In genomic region chr7:2198206-2198605, GRCh38 we compare ENCODE assay signal across 15 cellular contexts. TPM values are rescaled to one million over a fixed set of nuclear protein-coding genes. Genes with fewer than 3 reads are reported as not detected.
A peak's percentile ranks its signal among the peaks of the same experiment; 100 is the strongest.
DNase-seq lines count a peak whose midpoint lies in the region; ATAC-seq and TF ChIP-seq lines count a peak whose summit lies in the region.
"Had no signal": no experiment of that assay in that cellular context is flagged by ENCODE, and none has a peak within 500 bp of the region (broad histone marks: within the 10 kb centered on the region; RNA-seq: fewer than 3 reads in every experiment).

No MANE protein-coding gene starts in this region.

- no peaks in the 10 kb centered on the region for H3K4me1 ChIP-seq in lower lobe of right lung
- H3K4me1 ChIP-seq: adrenal gland, SJSA1 had no signal

- ATAC-seq in lower lobe of right lung (peak; percentile 86 to 91), HG03175 (IDR thresholded peaks at IDR 0.05; ENCODE audit: unreplicated experiment) (no peak), GM21619 (IDR thresholded peaks at IDR 0.05; ENCODE audit: unreplicated experiment) (no peak)
- ATAC-seq: gastrocnemius medialis, HCT116 had no signal

- no peak overlapping the region for H3K4me3 ChIP-seq in lower lobe of right lung
- H3K4me3 ChIP-seq: adrenal gland, gastrocnemius medialis, SJSA1 had no signal

- peak; percentile 94 for DNase-seq in DMS153 treated with DMSO at 0.1 percent for 48 hours (lab: John Stamatoyannopoulos, UW; ENCODE audit: unreplicated experiment)
- DNase-seq in NCI-H1105 (lab: John Stamatoyannopoulos, UW), result peak; percentile 66
- DNase-seq in NCI-H510A treated with DMSO at 0.1 percent for 48 hours (lab: John Stamatoyannopoulos, UW), result peak; percentile 99
- DNase-seq in lower lobe of right lung, result peak; percentile 87
- DNase-seq in nucleus accumbens (lab: John Stamatoyannopoulos, UW), result no peak
- DNase-seq: activated CD4-positive, alpha-beta T cell treated with anti-CD3 and anti-CD28 coated beads, Interleukin-2, amount 50 U/mL, for 4 hours; cerebellar nuclear complex; NCI-H1048; stimulated activated CD4-positive, alpha-beta T cell treated with anti-CD3 and anti-CD28 coated beads, Interleukin-4, amount 100 ng/mL, for 24 hours had no signal

- no peak for TF ChIP-seq CTCF in lower lobe of right lung (IDR thresholded peaks at IDR 0.05)

- peaks cover 42% of the 10 kb centered on the region for H3K36me3 ChIP-seq in lower lobe of right lung
- H3K36me3 ChIP-seq: gastrocnemius medialis had no signal

- H3K27me3 ChIP-seq in lower lobe of right lung (ENCODE audit: low read depth), result no peaks in the 10 kb centered on the region
- H3K27me3 ChIP-seq: adrenal gland, gastrocnemius medialis, SJSA1 had no signal

- intact Hi-C loops in lower lobe of right lung (cut with DNase I), result no loop called here

- peaks cover 10% of the 10 kb centered on the region for H3K9me3 ChIP-seq in lower lobe of right lung
- H3K9me3 ChIP-seq: adrenal gland, gastrocnemius medialis had no signal

- H3K27ac ChIP-seq in lower lobe of right lung, result no peak overlapping the region
- H3K27ac ChIP-seq: adrenal gland, gastrocnemius medialis, SJSA1 had no signal

RNA-seq across cellular contexts. Expression of gene MAD1L1, which starts 34.5 kb away (rescaled TPM):
- 44.5 TPM for total RNA-seq in lower lobe of right lung

RNA-seq across cellular contexts. Expression of gene MRM2, which starts 43.8 kb away (rescaled TPM):
- total RNA-seq in lower lobe of right lung, result 22.6 TPM

RNA-seq across cellular contexts. Expression of gene NUDT1, which starts 43.8 kb away (rescaled TPM):
- total RNA-seq in lower lobe of right lung, result 10.2 TPM

Comparison
In these comparisons a context has a peak if more than half of its experiments do, and no peak if none do; other contexts are left out.
1. DNase-seq: peak in DMS153 treated with DMSO at 0.1 percent for 48 hours (single experiment), NCI-H1105 (single experiment), NCI-H510A treated with DMSO at 0.1 percent for 48 hours (single experiment) and lower lobe of right lung (single experiment); none in nucleus accumbens (0 of 56).
2. ATAC-seq: peak in lower lobe of right lung (2 of 2); none in HG03175 (single experiment) and GM21619 (single experiment).